ENCODE assay signal across 8 cellular contexts in the genomic region with DNA sequence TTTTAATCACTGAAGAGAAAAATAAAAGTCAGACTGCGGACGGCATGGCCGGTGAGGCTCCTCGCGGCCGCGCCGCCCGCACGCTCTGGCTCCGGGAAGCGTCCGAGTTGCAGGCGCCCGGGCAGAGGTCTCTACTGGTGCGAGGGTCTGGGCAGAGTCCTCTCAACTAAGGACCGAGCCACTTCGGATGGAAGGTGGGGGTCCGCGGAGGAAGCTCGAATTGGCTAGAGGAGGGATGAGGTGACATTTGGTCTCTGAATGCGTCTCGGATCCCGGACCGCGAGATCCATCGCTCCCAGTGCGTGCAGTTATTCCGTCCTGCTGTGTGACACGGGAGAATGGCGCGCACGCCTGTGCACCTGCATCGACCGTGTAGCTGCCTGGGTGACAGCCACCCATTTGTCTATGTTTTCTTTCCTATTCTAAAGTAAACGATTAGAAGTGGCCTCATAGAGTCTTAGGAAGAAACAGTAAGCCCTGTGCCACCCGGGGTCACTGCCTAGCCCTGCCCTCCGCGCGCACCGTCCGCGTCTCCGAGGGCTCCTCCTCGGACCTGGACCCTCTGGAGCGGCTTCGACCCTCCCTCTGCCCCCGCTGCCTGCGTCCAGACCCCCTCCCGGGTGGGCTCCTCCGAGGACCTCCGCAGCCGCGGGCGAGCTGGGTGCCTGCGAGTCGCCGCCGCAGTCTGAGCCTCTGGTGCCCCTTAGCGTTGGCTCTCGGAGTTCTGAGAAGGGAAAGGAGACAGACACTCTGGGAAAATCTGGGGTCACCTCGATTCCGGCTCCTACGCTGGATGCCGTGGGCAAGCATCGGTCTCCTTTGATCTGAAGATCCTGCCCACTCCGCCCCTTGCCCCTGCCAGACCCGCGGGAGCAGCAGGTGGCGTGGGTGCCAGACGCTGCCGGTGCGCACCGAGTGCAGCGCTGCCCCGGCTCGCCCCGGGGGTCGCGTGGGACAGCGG.
DNase-seq lines count a peak whose midpoint lies in the region; ATAC-seq lines count a peak whose summit lies in the region.

No MANE protein-coding gene starts in this region.

- H3K4me1 Mint-ChIP-seq in stimulated activated naive B cell treated with anti-CD40 and anti-IgM and Interleukin-4, amounts not matched to agents 10 μg/mL and 1 μg/mL and 100 μg/mL, for 72 hours: peaks cover 12 to 21% of the 10 kb centered on the region in 2 donors

- H3K4me3 Mint-ChIP-seq in stimulated activated naive B cell treated with anti-CD40 and anti-IgM and Interleukin-4, amounts not matched to agents 10 μg/mL and 1 μg/mL and 100 μg/mL, for 72 hours: peak overlapping the region; percentile 70 to 73

- no peaks in the 10 kb centered on the region for H3K36me3 Mint-ChIP-seq in stimulated activated naive B cell treated with anti-CD40 and anti-IgM and Interleukin-4, amounts not matched to agents 10 μg/mL and 1 μg/mL and 100 μg/mL, for 72 hours

- peak overlapping the region; percentile 47 for H3K27ac Mint-ChIP-seq in stimulated activated naive B cell treated with anti-CD40 and anti-IgM and Interleukin-4, amounts not matched to agents 10 μg/mL and 1 μg/mL and 100 μg/mL, for 72 hours

- DNase-seq in NCI-H526 (lab: John Stamatoyannopoulos, UW) (peak; percentile 7 to 54), NCI-H526 treated with DMSO at 0.1 percent for 48 hours (lab: John Stamatoyannopoulos, UW) (no peak), NCI-H2171 (lab: John Stamatoyannopoulos, UW) (peak; percentile 5), astrocyte of the hippocampus (ENCODE audit: low read depth, low spot score) (peak; percentile 81), iris pigment epithelial cell (ENCODE audit: low read depth) (peak; percentile 66)
- DNase-seq in stimulated activated naive B cell treated with anti-CD40 and anti-IgM and Interleukin-4, amounts not matched to agents 10 μg/mL and 1 μg/mL and 100 μg/mL, for 72 hours: no peak
- no peak for DNase-seq in stimulated activated CD4-positive, alpha-beta T cell treated with anti-CD3 and anti-CD28 coated beads, Interleukin-15, amount 100 ng/mL, for 24 hours

- H3K27me3 Mint-ChIP-seq in stimulated activated naive B cell treated with anti-CD40 and anti-IgM and Interleukin-4, amounts not matched to agents 10 μg/mL and 1 μg/mL and 100 μg/mL, for 72 hours: peaks cover 39 to 58% of the 10 kb centered on the region in 2 donors

- ATAC-seq in stimulated activated naive B cell treated with anti-CD40 and anti-IgM and Interleukin-4, amounts not matched to agents 10 μg/mL and 1 μg/mL and 100 μg/mL, for 72 hours (replicated peaks): peak in 1 of 2 donors; percentile 36
- no peak for ATAC-seq in HG02642 (IDR thresholded peaks at IDR 0.05; ENCODE audit: poor library complexity, unreplicated experiment)

- peaks cover 0 to 5% of the 10 kb centered on the region in 2 donors for H3K9me3 Mint-ChIP-seq in stimulated activated naive B cell treated with anti-CD40 and anti-IgM and Interleukin-4, amounts not matched to agents 10 μg/mL and 1 μg/mL and 100 μg/mL, for 72 hours

Comparison
In these comparisons a context has a peak if more than half of its experiments do, and no peak if none do; other contexts are left out.
1. DNase-seq: peak in NCI-H526 (2 of 2), NCI-H2171 (single experiment), astrocyte of the hippocampus (single experiment) and iris pigment epithelial cell (single experiment); none in NCI-H526 treated with DMSO at 0.1 percent for 48 hours (single experiment), stimulated activated naive B cell treated with anti-CD40 and anti-IgM and Interleukin-4, amounts not matched to agents 10 μg/mL and 1 μg/mL and 100 μg/mL, for 72 hours (single experiment) and stimulated activated CD4-positive, alpha-beta T cell treated with anti-CD3 and anti-CD28 coated beads, Interleukin-15, amount 100 ng/mL, for 24 hours (single experiment).